ENCODE assay signal across 9 cellular contexts in genomic region chr20:49712118-49712517, GRCh38. TPM values are rescaled to one million over a fixed set of nuclear protein-coding genes. Genes with fewer than 3 reads are reported as not detected.
DNase-seq lines count a peak whose midpoint lies in the region; ATAC-seq and TF ChIP-seq lines count a peak whose summit lies in the region.
"Had no signal": no experiment of that assay in that cellular context is flagged by ENCODE, and none has a peak within 500 bp of the region (broad histone marks: within the 10 kb centered on the region; RNA-seq: fewer than 3 reads in every experiment).

No MANE protein-coding gene starts in this region.

- intact Hi-C loops in dendritic cell treated with granulocyte-macrophage colony-stimulating factor and Interleukin-4, amounts not matched to agents 40 ng/mL and 50 ng/mL, for 4 days (cut with micrococcal nuclease), result loop anchor here (5.0 kb wide), 2 partner anchors 35 to 100 kb away; partner anchors contain the start of gene SLC9A8

- H2AFZ ChIP-seq in KMS-11 (ENCODE audit: low read depth), result no peak overlapping the region

- POLR2A ChIA-PET in AG04450 (lab: Yijun Ruan, JAX), result no interaction called here
- POLR2A ChIA-PET in naive thymus-derived CD8-positive, alpha-beta T cell (lab: Charles Lee), result no interaction called here

- H3K4me3 ChIP-seq in AG04450 (ENCODE audit: low read depth, low read length), result peak overlapping the region; percentile 81
- H3K4me3 ChIP-seq in KMS-11 (IDR thresholded peaks at IDR 0.05; ENCODE audit: insufficient read depth, low read depth, low read length), result no peak overlapping the region

- H3K9ac ChIP-seq in KMS-11, result no peak overlapping the region

- H3K4me3 Mint-ChIP-seq in dendritic cell treated with granulocyte-macrophage colony-stimulating factor and Interleukin-4, amounts not matched to agents 40 ng/mL and 50 ng/mL, for 4 days, result peak overlapping the region; percentile 84
- H3K4me3 Mint-ChIP-seq in naive thymus-derived CD8-positive, alpha-beta T cell, result peak overlapping the region; percentile 13 to 94 (median 83)

- peaks cover 19% of the 10 kb centered on the region for H3K36me3 Mint-ChIP-seq in dendritic cell treated with granulocyte-macrophage colony-stimulating factor and Interleukin-4, amounts not matched to agents 40 ng/mL and 50 ng/mL, for 4 days (ENCODE audit: low read depth)
- H3K36me3 Mint-ChIP-seq in naive thymus-derived CD8-positive, alpha-beta T cell, result no peaks in the 10 kb centered on the region

- H3K27me3 Mint-ChIP-seq in dendritic cell treated with granulocyte-macrophage colony-stimulating factor and Interleukin-4, amounts not matched to agents 40 ng/mL and 50 ng/mL, for 4 days, result no peaks in the 10 kb centered on the region
- no peaks in the 10 kb centered on the region for H3K27me3 Mint-ChIP-seq in naive thymus-derived CD8-positive, alpha-beta T cell

- H4K20me1 ChIP-seq in KMS-11 (ENCODE audit: insufficient read depth), result peaks cover 9% of the 10 kb centered on the region; the same call in 1 of the 2 replicates

- no peaks in the 10 kb centered on the region; the same call in 1 of the 2 replicates for H3K9me3 ChIP-seq in AG04450 (ENCODE audit: control insufficient read depth, insufficient read depth, low read length)

- no peak for ATAC-seq in naive thymus-derived CD8-positive, alpha-beta T cell
- ATAC-seq in HG03378 (IDR thresholded peaks at IDR 0.05; ENCODE audit: unreplicated experiment), result no peak
- no peak for ATAC-seq in HG03045 (IDR thresholded peaks at IDR 0.05; ENCODE audit: unreplicated experiment)
- ATAC-seq in GM21529 (IDR thresholded peaks at IDR 0.05; ENCODE audit: unreplicated experiment), result no peak

- DNase-seq in AG04450 (ENCODE audit: low read depth, low spot score), result no peak
- DNase-seq in naive thymus-derived CD8-positive, alpha-beta T cell, result no peak
- DNase-seq in KG1 (lab: John Stamatoyannopoulos, UW), result no peak
- DNase-seq: NCI-H1092 had no signal

- CTCF ChIA-PET in AG04450 (lab: Charles Lee), result no interaction called here

- H3K79me2 ChIP-seq in KMS-11 (ENCODE audit: insufficient read depth, low read depth), result peaks cover 45% of the 10 kb centered on the region

- H3K4me2 ChIP-seq in KMS-11, result peak overlapping the region; percentile 84

- H3K4me1 Mint-ChIP-seq in dendritic cell treated with granulocyte-macrophage colony-stimulating factor and Interleukin-4, amounts not matched to agents 40 ng/mL and 50 ng/mL, for 4 days (ENCODE audit: low read depth), result peaks cover 52% of the 10 kb centered on the region
- peaks cover 25 to 60% (median 43%) of the 10 kb centered on the region in 4 donors for H3K4me1 Mint-ChIP-seq in naive thymus-derived CD8-positive, alpha-beta T cell

- H3K27ac ChIP-seq in AG04450 (ENCODE audit: low read depth, low read length) (no peak overlapping the region), KMS-11 (no peak overlapping the region)

- TF ChIP-seq CTCF in AG04450 (IDR thresholded peaks at IDR 0.05; ENCODE audit: low read depth, low read length) (no peak), KMS-11 (conservative IDR thresholded peaks at IDR 0.05; ENCODE audit: low read depth, low read length) (no peak)

- H3K27me3 ChIP-seq in AG04450 (ENCODE audit: control insufficient read depth, insufficient read depth, low read length), result no peaks in the 10 kb centered on the region
- no peaks in the 10 kb centered on the region for H3K27me3 ChIP-seq in KMS-11 (ENCODE audit: insufficient read depth, low read depth)

- no peaks in the 10 kb centered on the region for H3K36me3 ChIP-seq in KMS-11 (ENCODE audit: insufficient read depth)

- peak overlapping the region; percentile 85 for H3K27ac Mint-ChIP-seq in dendritic cell treated with granulocyte-macrophage colony-stimulating factor and Interleukin-4, amounts not matched to agents 40 ng/mL and 50 ng/mL, for 4 days
- H3K27ac Mint-ChIP-seq in naive thymus-derived CD8-positive, alpha-beta T cell, result peak overlapping the region in 3 of 10 donors; percentile 49 to 87 (median 87)

- H3K9me3 Mint-ChIP-seq in dendritic cell treated with granulocyte-macrophage colony-stimulating factor and Interleukin-4, amounts not matched to agents 40 ng/mL and 50 ng/mL, for 4 days, result no peaks in the 10 kb centered on the region
- no peaks in the 10 kb centered on the region for H3K9me3 Mint-ChIP-seq in naive thymus-derived CD8-positive, alpha-beta T cell

- H3K4me1 ChIP-seq in KMS-11 (ENCODE audit: low read depth, poor library complexity, severe bottlenecking), result peaks cover 37% of the 10 kb centered on the region

RNA-seq across cellular contexts. Expression of gene B4GALT5, which starts 1.6 kb away (rescaled TPM):
- polyA plus RNA-seq in AG04450 (2011; rRNA removed), result 28.0 and 32.5 TPM in 2 replicates
- 27.6 and 28.3 TPM in 2 replicates for polyA minus RNA-seq in AG04450 (2011; rRNA and poly(A)+ RNA removed)
- 1 to 10 TPM; 6.0 to 6.8 TPM for total RNA-seq in naive thymus-derived CD8-positive, alpha-beta T cell
- polyA plus RNA-seq in naive thymus-derived CD8-positive, alpha-beta T cell, result 1 to 10 TPM in 1 of 3 donors, under 1 TPM in 2; 0.34 to 1.4 (median 0.73) TPM

Comparison
In these comparisons a context has a peak if more than half of its experiments do, and no peak if none do; other contexts are left out.
1. RNA of gene B4GALT5, which starts 1.6 kb away (polyA plus RNA-seq): 28.0 to 32.5 TPM in AG04450; 0.34 to 1.4 TPM in naive thymus-derived CD8-positive, alpha-beta T cell; every median in the first group is over 10 times any median in the second.